ENCODE assay signal across 14 cellular contexts in genomic region chr18:6055711-6056110, GRCh38.
A peak's percentile ranks its signal among the peaks of the same experiment; 100 is the strongest.
DNase-seq lines count a peak whose midpoint lies in the region; ATAC-seq, FAIRE-seq and TF ChIP-seq lines count a peak whose summit lies in the region.
"Had no signal": no experiment of that assay in that cellular context is flagged by ENCODE, and none has a peak within 500 bp of the region (broad histone marks: within the 10 kb centered on the region; RNA-seq: fewer than 3 reads in every experiment).

No MANE protein-coding gene starts in this region.

- H3K36me3 Mint-ChIP-seq in astrocyte (ENCODE audit: low read depth, unreplicated experiment) = no peaks in the 10 kb centered on the region
- H3K36me3 Mint-ChIP-seq in activated T-cell treated with anti-CD3 and anti-CD28 coated beads, Interleukin-2, amount 50 U/mL, for 24 hours (ENCODE audit: low read depth) = no peaks in the 10 kb centered on the region
- H3K36me3 Mint-ChIP-seq: naive thymus-derived CD8-positive, alpha-beta T cell had no signal

- peak overlapping the region; percentile 77 for H3K9ac ChIP-seq in astrocyte (ENCODE audit: low read length)

- 24 to 34% (median 31%) methylated on average over 5 of the region's 5 CpGs for WGBS in heart left ventricle, 4 donors

- H3K9me3 Mint-ChIP-seq in astrocyte (ENCODE audit: unreplicated experiment) = no peaks in the 10 kb centered on the region
- H3K9me3 Mint-ChIP-seq in activated T-cell treated with anti-CD3 and anti-CD28 coated beads, Interleukin-2, amount 50 U/mL, for 24 hours = no peaks in the 10 kb centered on the region

- ATAC-seq in heart left ventricle = peak in 1 of 4 donors; percentile 23
- ATAC-seq in left ventricle myocardium superior = peak; percentile 21
- no peak for ATAC-seq in HG03175 (IDR thresholded peaks at IDR 0.05; ENCODE audit: unreplicated experiment)
- ATAC-seq: activated T-helper 17 cell treated with anti-CD3 and anti-CD28 coated beads, Interleukin-2, amount 50 U/mL, for 72 hours had no signal

- FAIRE-seq in astrocyte (lab: Jason Lieb, UNC) = no peak
- FAIRE-seq in urothelium cell line (lab: Jason Lieb, UNC) = no peak

- H3K4me1 ChIP-seq in heart left ventricle (peaks cover 0 to 43% (median 10%) of the 10 kb centered on the region in 12 donors), astrocyte (ENCODE audit: insufficient read depth, low read length) (peaks cover 48% of the 10 kb centered on the region)

- TF ChIP-seq POLR2A in heart left ventricle (IDR thresholded peaks at IDR 0.05) = no peak

- H2AFZ ChIP-seq in astrocyte (ENCODE audit: low read depth, low read length) = no peak overlapping the region

- no peaks in the 10 kb centered on the region for H3K79me2 ChIP-seq in astrocyte (ENCODE audit: insufficient read depth, low read length)

- H3K4me3 ChIP-seq in heart left ventricle (no peak overlapping the region), astrocyte (ENCODE audit: insufficient read depth, low read depth, low read length) (peak overlapping the region; percentile 3)

- H3K27me3 Mint-ChIP-seq in astrocyte (ENCODE audit: low read depth, unreplicated experiment) = no peaks in the 10 kb centered on the region
- H3K27me3 Mint-ChIP-seq in activated T-cell treated with anti-CD3 and anti-CD28 coated beads, Interleukin-2, amount 50 U/mL, for 24 hours = no peaks in the 10 kb centered on the region
- H3K27me3 Mint-ChIP-seq: activated T-helper 17 cell treated with anti-CD3 and anti-CD28 coated beads, Interleukin-2, amount 50 U/mL, for 72 hours; naive thymus-derived CD8-positive, alpha-beta T cell had no signal

- H3K4me2 ChIP-seq in astrocyte (ENCODE audit: low read length) = peak overlapping the region; percentile 80

- no peak for TF ChIP-seq CTCF in heart left ventricle (IDR thresholded peaks at IDR 0.05)
- no peak for TF ChIP-seq CTCF in astrocyte (IDR thresholded peaks at IDR 0.05; ENCODE audit: insufficient read depth, low read depth, low read length)

- no peaks in the 10 kb centered on the region for H4K20me1 ChIP-seq in astrocyte (ENCODE audit: insufficient read depth, low read length)

- H3K27ac ChIP-seq in heart left ventricle (peak overlapping the region in 8 of 12 donors; percentile 19 to 67 (median 36)), astrocyte (ENCODE audit: low read depth, low read length) (peak overlapping the region; percentile 91)

- H3K4me1 Mint-ChIP-seq in astrocyte (ENCODE audit: low read depth, unreplicated experiment) = peaks cover 43% of the 10 kb centered on the region
- peaks cover 12% of the 10 kb centered on the region for H3K4me1 Mint-ChIP-seq in activated T-cell treated with anti-CD3 and anti-CD28 coated beads, Interleukin-2, amount 50 U/mL, for 24 hours (ENCODE audit: low read depth)
- H3K4me1 Mint-ChIP-seq: activated T-helper 17 cell treated with anti-CD3 and anti-CD28 coated beads, Interleukin-2, amount 50 U/mL, for 72 hours had no signal

- no peak overlapping the region for H3K4me3 Mint-ChIP-seq in astrocyte (ENCODE audit: unreplicated experiment)
- no peak overlapping the region for H3K4me3 Mint-ChIP-seq in activated T-cell treated with anti-CD3 and anti-CD28 coated beads, Interleukin-2, amount 50 U/mL, for 24 hours
- H3K4me3 Mint-ChIP-seq: activated T-helper 17 cell treated with anti-CD3 and anti-CD28 coated beads, Interleukin-2, amount 50 U/mL, for 72 hours had no signal

- no peaks in the 10 kb centered on the region for H3K36me3 ChIP-seq in heart left ventricle
- no peaks in the 10 kb centered on the region for H3K36me3 ChIP-seq in astrocyte (ENCODE audit: insufficient read depth, low read length)

- peak overlapping the region; percentile 99 for H3K27ac Mint-ChIP-seq in astrocyte (ENCODE audit: unreplicated experiment)
- H3K27ac Mint-ChIP-seq in activated T-cell treated with anti-CD3 and anti-CD28 coated beads, Interleukin-2, amount 50 U/mL, for 24 hours = no peak overlapping the region
- H3K27ac Mint-ChIP-seq: activated T-helper 17 cell treated with anti-CD3 and anti-CD28 coated beads, Interleukin-2, amount 50 U/mL, for 72 hours had no signal

- H3K27me3 ChIP-seq in heart left ventricle = no peaks in the 10 kb centered on the region
- H3K27me3 ChIP-seq in astrocyte (ENCODE audit: insufficient read depth, low read length) = no peaks in the 10 kb centered on the region

- DNase-seq in heart left ventricle (no peak), cardiac septum (ENCODE audit: low spot score) (no peak), astrocyte (ENCODE audit: low read depth) (peak; percentile 90), left ventricle myocardium superior (no peak), urothelium cell line (ENCODE audit: low spot score) (peak; percentile 35)
- DNase-seq in stimulated activated CD4-positive, alpha-beta T cell treated with anti-CD3 and anti-CD28 coated beads, Interleukin-2, amount 100 ng/mL, for 48 hours = no peak
- DNase-seq in activated T-cell treated with anti-CD3 and anti-CD28 coated beads, Interleukin-2, amount 50 U/mL, for 24 hours = no peak
- DNase-seq: activated CD4-positive, alpha-beta T cell treated with anti-CD3 and anti-CD28 coated beads for 1 hour; NCI-H345; SIG-M5; stimulated activated CD4-positive, alpha-beta T cell treated with anti-CD3 and anti-CD28 coated beads, Interleukin-15, amount 100 ng/mL, for 24 hours had no signal

- H3K9me3 ChIP-seq in heart left ventricle (no peaks in the 10 kb centered on the region), astrocyte (ENCODE audit: insufficient read depth, low read depth, low read length) (no peaks in the 10 kb centered on the region)

- intact Hi-C loops in heart left ventricle (cut with DNase I) = loop anchor here in 2 of 10 donors (5.0 to 10.0 kb wide), 4 partner anchors 67 to 161 kb away; partner anchors contain the start of gene TMEM200C (in 1 of the 2)
- intact Hi-C loops in cardiac septum (cut with DNase I) = loop anchor here (5.0 kb wide), 1 partner anchor 67 kb away; no protein-coding TSS in a partner anchor
- intact Hi-C loops in left ventricle myocardium superior (cut with micrococcal nuclease) = no loop called here

Comparison
In these comparisons a context has a peak if more than half of its experiments do, and no peak if none do; other contexts are left out.
1. DNase-seq: peak in astrocyte (single experiment) and urothelium cell line (single experiment); none in heart left ventricle (0 of 5), cardiac septum (single experiment), left ventricle myocardium superior (single experiment), stimulated activated CD4-positive, alpha-beta T cell treated with anti-CD3 and anti-CD28 coated beads, Interleukin-2, amount 100 ng/mL, for 48 hours (0 of 2) and activated T-cell treated with anti-CD3 and anti-CD28 coated beads, Interleukin-2, amount 50 U/mL, for 24 hours (single experiment).